Comparison of ENCODE assay signal across 26 cellular contexts in genomic region chr18:42373584-42373983, GRCh38.
"Had no signal": no experiment of that assay in that cellular context is flagged by ENCODE, and none has a peak within 500 bp of the region (broad histone marks: within the 10 kb centered on the region; RNA-seq: fewer than 3 reads in every experiment).

No MANE protein-coding gene starts in this region.

- DNase-seq: activated CD4-positive, alpha-beta memory T cell treated with anti-CD3 and anti-CD28 coated beads, Interleukin-2, amount 10 ng/mL, durations not matched to agents 7 days and 5 days; activated CD4-positive, alpha-beta T cell treated with anti-CD3 and anti-CD28 coated beads for 48 hours; activated CD4-positive, CD25-positive, alpha-beta regulatory T cell; activated CD8-positive, alpha-beta memory T cell treated with anti-CD3 and anti-CD28 coated beads, Interleukin-2, amount 10 ng/mL, durations not matched to agents 7 days and 5 days; activated naive CD4-positive, alpha-beta T cell; activated naive CD8-positive, alpha-beta T cell treated with anti-CD3 and anti-CD28 coated beads for 36 hours; amniotic stem cell; dermis blood vessel endothelial cell; effector memory CD4-positive, alpha-beta T cell; foreskin keratinocyte; glutamatergic neuron; hippocampal formation; nephron progenitor cell; nucleus accumbens; posterior cingulate gyrus; stimulated activated CD4-positive, alpha-beta T cell treated with anti-CD3 and anti-CD28 coated beads, Interleukin-15, amount 100 ng/mL, for 24 hours; stimulated activated CD4-positive, alpha-beta T cell treated with anti-CD3 and anti-CD28 coated beads, Interleukin-2, amount 100 ng/mL, for 48 hours; stimulated activated naive CD8-positive, alpha-beta T cell treated with anti-CD3 and anti-CD28 coated beads, Interleukin-15, amount 100 ng/mL, for 72 hours; T-helper 9 cell; transverse colon; uterus had no signal

- H3K27me3 ChIP-seq: esophagus muscularis mucosa, foreskin keratinocyte, suprapubic skin, transverse colon, uterus had no signal

- ATAC-seq: activated CD8-positive, alpha-beta memory T cell treated with anti-CD3 and anti-CD28 coated beads, Interleukin-2, amount 10 ng/mL, durations not matched to agents 7 days and 5 days; foreskin keratinocyte; left lobe of liver; stimulated activated naive CD8-positive, alpha-beta T cell treated with anti-CD3 and anti-CD28 coated beads, Interleukin-15, amount 100 ng/mL, for 72 hours had no signal

- H3K4me1 ChIP-seq: esophagus muscularis mucosa, foreskin keratinocyte, suprapubic skin, transverse colon, uterus had no signal

- H3K9me3 ChIP-seq: esophagus muscularis mucosa, suprapubic skin, transverse colon, uterus had no signal

- H3K4me3 ChIP-seq: esophagus muscularis mucosa, lung, skin epidermis, suprapubic skin, transverse colon, uterus had no signal

- H3K27ac ChIP-seq: esophagus muscularis mucosa, foreskin keratinocyte, skin epidermis, suprapubic skin, transverse colon, uterus had no signal

- H3K36me3 ChIP-seq: esophagus muscularis mucosa, suprapubic skin, transverse colon, uterus had no signal
